ENCODE assay signal across 8 cellular contexts in genomic region chr10:124736491-124737136, GRCh38. TPM values are rescaled to one million over a fixed set of nuclear protein-coding genes. Genes with fewer than 3 reads are reported as not detected.
DNase-seq lines count a peak whose midpoint lies in the region; ATAC-seq, FAIRE-seq and TF ChIP-seq lines count a peak whose summit lies in the region.

No MANE protein-coding gene starts in this region.

- H3K27me3 ChIP-seq in astrocyte (ENCODE audit: insufficient read depth, low read length) = no peaks in the 10 kb centered on the region
- no peaks in the 10 kb centered on the region for H3K27me3 ChIP-seq in skeletal muscle tissue (ENCODE audit: control insufficient read depth in 3 of 3, insufficient read depth in 3 of 3, low read length in 3 of 3)

- no peak for TF ChIP-seq POLR2A in GM12891 (IDR thresholded peaks at IDR 0.05; ENCODE audit: low read depth, low read length)

- no peaks in the 10 kb centered on the region for H3K9me3 Mint-ChIP-seq in astrocyte (ENCODE audit: unreplicated experiment)
- H3K9me3 Mint-ChIP-seq in activated naive CD4-positive, alpha-beta T cell treated with anti-CD3 and anti-CD28 coated beads, Interleukin-2, amount 50 U/mL, for 72 hours = no peaks in the 10 kb centered on the region

- H3K9ac ChIP-seq in astrocyte (ENCODE audit: low read length) = no peak overlapping the region
- peak overlapping the region; percentile 46 to 83 (median 77) for H3K9ac ChIP-seq in skeletal muscle tissue (ENCODE audit: low read depth in 1 of 3, low read length in 3 of 3)

- no peaks in the 10 kb centered on the region for H3K27me3 Mint-ChIP-seq in astrocyte (ENCODE audit: low read depth, unreplicated experiment)

- no peak for TF ChIP-seq CTCF in astrocyte (IDR thresholded peaks at IDR 0.05; ENCODE audit: insufficient read depth, low read depth, low read length)

- H2AFZ ChIP-seq in astrocyte (ENCODE audit: low read depth, low read length) = no peak overlapping the region

- H4K20me1 ChIP-seq in astrocyte (ENCODE audit: insufficient read depth, low read length) = peaks cover 94% of the 10 kb centered on the region

- H3K4me3 Mint-ChIP-seq in astrocyte (ENCODE audit: unreplicated experiment) = no peak overlapping the region

- no peak overlapping the region for H3K4me3 ChIP-seq in astrocyte (ENCODE audit: insufficient read depth, low read depth, low read length)
- peak overlapping the region; percentile 57 to 70 (median 60) for H3K4me3 ChIP-seq in skeletal muscle tissue (ENCODE audit: low read length in 3 of 3)

- H3K36me3 ChIP-seq in astrocyte (ENCODE audit: insufficient read depth, low read length) (no peaks in the 10 kb centered on the region), skeletal muscle tissue (ENCODE audit: control insufficient read depth in 3 of 3, insufficient read depth in 3 of 3, low read length in 3 of 3) (peaks cover 0 to 3% (median 0%) of the 10 kb centered on the region in 3 donors)

- H3K4me1 Mint-ChIP-seq in astrocyte (ENCODE audit: low read depth, unreplicated experiment) = peaks cover 44% of the 10 kb centered on the region

- peaks cover 9% of the 10 kb centered on the region for H3K36me3 Mint-ChIP-seq in astrocyte (ENCODE audit: low read depth, unreplicated experiment)
- peaks cover 8 to 14% of the 10 kb centered on the region in 2 donors for H3K36me3 Mint-ChIP-seq in activated naive CD4-positive, alpha-beta T cell treated with anti-CD3 and anti-CD28 coated beads, Interleukin-2, amount 50 U/mL, for 72 hours

- no peaks in the 10 kb centered on the region for H3K9me3 ChIP-seq in astrocyte (ENCODE audit: insufficient read depth, low read depth, low read length)
- H3K9me3 ChIP-seq in skeletal muscle tissue (ENCODE audit: control insufficient read depth in 3 of 3, low read length in 3 of 3) = no peaks in the 10 kb centered on the region

- FAIRE-seq in astrocyte (lab: Jason Lieb, UNC) (no peak), GM12891 (lab: Jason Lieb, UNC) (no peak)

- peak; percentile 27 for DNase-seq in HCEC 1CT
- DNase-seq in astrocyte (ENCODE audit: low read depth) = peak; percentile 46
- peak in 36 of 51 donors; percentile 46 to 91 (median 74) for DNase-seq in hypothalamus (lab: John Stamatoyannopoulos, UW)
- DNase-seq in activated naive CD4-positive, alpha-beta T cell treated with anti-CD3 and anti-CD28 coated beads, Interleukin-2, amount 50 U/mL, for 72 hours (ENCODE audit: low spot score in 2 of 2) = no peak
- no peak for DNase-seq in GM12891 (ENCODE audit: insufficient read length, low spot score)

- H3K27ac Mint-ChIP-seq in astrocyte (ENCODE audit: unreplicated experiment) = peak overlapping the region; percentile 7
- no peak overlapping the region for H3K27ac Mint-ChIP-seq in activated naive CD4-positive, alpha-beta T cell treated with anti-CD3 and anti-CD28 coated beads, Interleukin-2, amount 50 U/mL, for 72 hours

- H3K4me1 ChIP-seq in astrocyte (ENCODE audit: insufficient read depth, low read length) (peaks cover 28% of the 10 kb centered on the region), skeletal muscle tissue (ENCODE audit: control insufficient read depth in 3 of 3, insufficient read depth in 3 of 3, low read length in 3 of 3) (peaks cover 98 to 99% (median 98%) of the 10 kb centered on the region in 3 donors)

- H3K4me2 ChIP-seq in astrocyte (ENCODE audit: low read length) = no peak overlapping the region

- no peak overlapping the region for H3K27ac ChIP-seq in astrocyte (ENCODE audit: low read depth, low read length)
- peak overlapping the region; percentile 69 for H3K27ac ChIP-seq in skeletal muscle tissue (ENCODE audit: low read depth, low read length)

- H3K79me2 ChIP-seq in astrocyte (ENCODE audit: insufficient read depth, low read length) = peaks cover 48% of the 10 kb centered on the region

- ATAC-seq in GM19351 (IDR thresholded peaks at IDR 0.05; ENCODE audit: unreplicated experiment) (no peak), HG02571 (IDR thresholded peaks at IDR 0.05; ENCODE audit: unreplicated experiment) (no peak)
- no peak for ATAC-seq in activated naive CD4-positive, alpha-beta T cell treated with anti-CD3 and anti-CD28 coated beads, Interleukin-2, amount 50 U/mL, for 72 hours

TF ChIP-seq in GM12891, 5 proteins besides CTCF, POLR2A, EP300 and RAD21:
- TF ChIP-seq PAX5 (IDR thresholded peaks at IDR 0.05; ENCODE audit: insufficient read depth, low read length, severe bottlenecking) (no peak), POU2F2 (IDR thresholded peaks at IDR 0.05; ENCODE audit: low read depth, low read length) (no peak), TAF1 (IDR thresholded peaks at IDR 0.05; ENCODE audit: low read depth, low read length) (no peak), SPI1 (IDR thresholded peaks at IDR 0.05; ENCODE audit: low read depth, low read length) (no peak), POLR2AphosphoS5 (IDR thresholded peaks at IDR 0.05; ENCODE audit: low read depth, low read length) (no peak)

RNA-seq across cellular contexts. Expression of gene FAM53B, which starts 7.6 kb away (rescaled TPM):
- total RNA-seq in astrocyte = 12.9 and 13.7 TPM in 2 replicates
- total RNA-seq in skeletal muscle tissue = 32.4 TPM
- 10 to 100 TPM in 1 of 2 donors, 1 to 10 TPM in 1; 6.1 to 11.8 TPM for total RNA-seq in activated naive CD4-positive, alpha-beta T cell treated with anti-CD3 and anti-CD28 coated beads, Interleukin-2, amount 50 U/mL, for 72 hours
- polyA plus RNA-seq in GM12891 (2012; ENCODE audit: low read depth, missing spikeins) = 8.0 TPM

RNA-seq across cellular contexts. Expression of gene EEF1AKMT2, which starts 55.1 kb away (rescaled TPM):
- 19.1 and 19.5 TPM in 2 replicates for total RNA-seq in astrocyte
- 14.1 TPM for total RNA-seq in skeletal muscle tissue
- 10 to 100 TPM in 1 of 2 donors, 1 to 10 TPM in 1; 1.1 to 27.7 TPM for total RNA-seq in activated naive CD4-positive, alpha-beta T cell treated with anti-CD3 and anti-CD28 coated beads, Interleukin-2, amount 50 U/mL, for 72 hours
- polyA plus RNA-seq in GM12891 (2012; ENCODE audit: low read depth, missing spikeins) = 15.7 TPM

Comparison
In these comparisons a context has a peak if more than half of its experiments do, and no peak if none do; other contexts are left out.
1. DNase-seq: peak in HCEC 1CT (single experiment), astrocyte (single experiment) and hypothalamus (36 of 51); none in activated naive CD4-positive, alpha-beta T cell treated with anti-CD3 and anti-CD28 coated beads, Interleukin-2, amount 50 U/mL, for 72 hours (0 of 2) and GM12891 (single experiment).